In genomic region chr12:56040963-56041578, GRCh38 we compare ENCODE assay signal across 8 cellular contexts. TPM values are rescaled to one million over a fixed set of nuclear protein-coding genes. Genes with fewer than 3 reads are reported as not detected.
DNase-seq lines count a peak whose midpoint lies in the region; ATAC-seq and TF ChIP-seq lines count a peak whose summit lies in the region.

No MANE protein-coding gene starts in this region.

- H3K27ac ChIP-seq in Karpas-422 (ENCODE audit: low read length) (peak overlapping the region; percentile 73), cingulate gyrus (ENCODE audit: low read depth, low read length) (peak overlapping the region; percentile 88)

- no peaks in the 10 kb centered on the region for H3K9me3 ChIP-seq in Karpas-422 (ENCODE audit: low read length)

- peak overlapping the region; percentile 77 for H3K9ac ChIP-seq in Karpas-422 (ENCODE audit: low read length)

- H3K9me3 Mint-ChIP-seq in natural killer cell treated with Interleukin-12 subunit alpha and Interleukin-12 subunit beta and Interleukin-15 and Interleukin-18, amount 100 ng/mL, for 72 hours: no peaks in the 10 kb centered on the region

- WGBS in lower leg skin, 2 donors: 55 to 62% methylated on average over 14 of the region's 14 CpGs

- no peaks in the 10 kb centered on the region for H3K27me3 ChIP-seq in Karpas-422 (ENCODE audit: low read length)

- H3K4me1 Mint-ChIP-seq in natural killer cell treated with Interleukin-12 subunit alpha and Interleukin-12 subunit beta and Interleukin-15 and Interleukin-18, amount 100 ng/mL, for 72 hours (ENCODE audit: low read depth in 2 of 2): peaks cover 17 to 18% of the 10 kb centered on the region in 2 donors

- peaks cover 23% of the 10 kb centered on the region for H3K36me3 Mint-ChIP-seq in natural killer cell treated with Interleukin-12 subunit alpha and Interleukin-12 subunit beta and Interleukin-15 and Interleukin-18, amount 100 ng/mL, for 72 hours

- ATAC-seq in natural killer cell treated with Interleukin-12 subunit alpha and Interleukin-12 subunit beta and Interleukin-15 and Interleukin-18, amount 100 ng/mL, for 72 hours: no peak
- no peak for ATAC-seq in HG02623 (IDR thresholded peaks at IDR 0.05; ENCODE audit: unreplicated experiment)
- ATAC-seq in GM18909 (IDR thresholded peaks at IDR 0.05; ENCODE audit: poor library complexity, unreplicated experiment): no peak

- DNase-seq in Karpas-422 (no peak), lower leg skin (ENCODE audit: low spot score in 2 of 2) (no peak), SW 1271 (lab: John Stamatoyannopoulos, UW) (no peak)
- DNase-seq in natural killer cell treated with Interleukin-12 subunit alpha and Interleukin-12 subunit beta and Interleukin-15 and Interleukin-18, amount 100 ng/mL, for 72 hours (ENCODE audit: low spot score): no peak

- peaks cover 15% of the 10 kb centered on the region for H4K20me1 ChIP-seq in Karpas-422 (ENCODE audit: insufficient read depth, low read depth, low read length)

- no peak for TF ChIP-seq POLR2A in lower leg skin (IDR thresholded peaks at IDR 0.05)

- H2AFZ ChIP-seq in Karpas-422 (ENCODE audit: low read length): peak overlapping the region; percentile 67; the same call in 1 of the 2 replicates

- H3K27me3 Mint-ChIP-seq in natural killer cell treated with Interleukin-12 subunit alpha and Interleukin-12 subunit beta and Interleukin-15 and Interleukin-18, amount 100 ng/mL, for 72 hours: no peaks in the 10 kb centered on the region

- no peaks in the 10 kb centered on the region for H3K9me2 ChIP-seq in Karpas-422 (replicated peaks; ENCODE audit: insufficient read depth, low read length)

- TF ChIP-seq CTCF in GM12875 (IDR thresholded peaks at IDR 0.05; ENCODE audit: borderline replicate concordance, insufficient read depth, low read depth, low read length): no peak
- TF ChIP-seq CTCF in lower leg skin (IDR thresholded peaks at IDR 0.05): no peak

- H3K79me2 ChIP-seq in Karpas-422 (ENCODE audit: low read length): peaks cover 24% of the 10 kb centered on the region

- peak overlapping the region; percentile 42 for H3K4me3 ChIP-seq in GM12875 (ENCODE audit: low read depth, low read length)
- peak overlapping the region; percentile 81 for H3K4me3 ChIP-seq in Karpas-422 (ENCODE audit: low read length)
- H3K4me3 ChIP-seq in lower leg skin (ENCODE audit: low read depth, poor library complexity, severe bottlenecking): no peak overlapping the region

- intact Hi-C loops in lower leg skin (cut with DNase I; ENCODE audit: low total_unique reads): no loop called here

- peak overlapping the region; percentile 97 for H3K27ac Mint-ChIP-seq in natural killer cell treated with Interleukin-12 subunit alpha and Interleukin-12 subunit beta and Interleukin-15 and Interleukin-18, amount 100 ng/mL, for 72 hours

- H3K36me3 ChIP-seq in Karpas-422 (ENCODE audit: insufficient read depth, low read length): peaks cover 23% of the 10 kb centered on the region

- H3K4me2 ChIP-seq in Karpas-422 (ENCODE audit: low read depth, low read length, poor library complexity, severe bottlenecking): peak overlapping the region; percentile 97

- H3K4me3 Mint-ChIP-seq in natural killer cell treated with Interleukin-12 subunit alpha and Interleukin-12 subunit beta and Interleukin-15 and Interleukin-18, amount 100 ng/mL, for 72 hours: peak overlapping the region; percentile 98

- peaks cover 39% of the 10 kb centered on the region for H3K4me1 ChIP-seq in Karpas-422 (ENCODE audit: low read length)

RNA-seq across cellular contexts. Expression of gene RPS26, which starts 0.6 kb away (rescaled TPM):
- 417 and 1,471 TPM in 2 replicates for total RNA-seq in Karpas-422 (2014; rRNA removed; shearing (Covaris generic); ENCODE audit: low replicate concordance)
- total RNA-seq in natural killer cell treated with Interleukin-12 subunit alpha and Interleukin-12 subunit beta and Interleukin-15 and Interleukin-18, amount 100 ng/mL, for 72 hours: 10 to 100 TPM; 24.6 to 48.3 TPM
- total RNA-seq in lower leg skin: 1,000 to 10,000 TPM in 1 of 4 donors, 100 to 1,000 TPM in 3; 390 to 2,886 (median 552) TPM

RNA-seq across cellular contexts. Expression of gene IKZF4, which starts 20.2 kb away (rescaled TPM):
- total RNA-seq in Karpas-422 (2014; rRNA removed; shearing (Covaris generic); ENCODE audit: low replicate concordance): 1.0 and 7.4 TPM in 2 replicates
- 10 to 100 TPM; 11.7 to 12.0 TPM for total RNA-seq in natural killer cell treated with Interleukin-12 subunit alpha and Interleukin-12 subunit beta and Interleukin-15 and Interleukin-18, amount 100 ng/mL, for 72 hours
- total RNA-seq in lower leg skin: 1 to 10 TPM; 2.4 to 5.8 (median 3.4) TPM

RNA-seq across cellular contexts. Expression of gene ERBB3, which starts 38.9 kb away (rescaled TPM):
- not detected in 2 replicates for total RNA-seq in Karpas-422 (2014; rRNA removed; shearing (Covaris generic); ENCODE audit: low replicate concordance)
- not detected for total RNA-seq in natural killer cell treated with Interleukin-12 subunit alpha and Interleukin-12 subunit beta and Interleukin-15 and Interleukin-18, amount 100 ng/mL, for 72 hours
- 100 to 1,000 TPM; 177 to 209 (median 202) TPM for total RNA-seq in lower leg skin

RNA-seq across cellular contexts. Expression of gene SUOX, which starts 44.0 kb away (rescaled TPM):
- total RNA-seq in Karpas-422 (2014; rRNA removed; shearing (Covaris generic); ENCODE audit: low replicate concordance): 3.1 and 11.0 TPM in 2 replicates
- 10 to 100 TPM; 12.2 to 17.6 TPM for total RNA-seq in natural killer cell treated with Interleukin-12 subunit alpha and Interleukin-12 subunit beta and Interleukin-15 and Interleukin-18, amount 100 ng/mL, for 72 hours
- 10 to 100 TPM in 3 of 4 donors, 1 to 10 TPM in 1; 7.6 to 21.4 (median 13.8) TPM for total RNA-seq in lower leg skin

Comparison
In these comparisons a context has a peak if more than half of its experiments do, and no peak if none do; other contexts are left out.
1. RNA of gene ERBB3, which starts 38.9 kb away (total RNA-seq): 177 to 209 TPM in lower leg skin; not detected in natural killer cell treated with Interleukin-12 subunit alpha and Interleukin-12 subunit beta and Interleukin-15 and Interleukin-18, amount 100 ng/mL, for 72 hours and not detected in Karpas-422; every median in the first group is over 100 times any median in the second.